29 cellular contexts compared by ENCODE assay signal in the genomic region with DNA sequence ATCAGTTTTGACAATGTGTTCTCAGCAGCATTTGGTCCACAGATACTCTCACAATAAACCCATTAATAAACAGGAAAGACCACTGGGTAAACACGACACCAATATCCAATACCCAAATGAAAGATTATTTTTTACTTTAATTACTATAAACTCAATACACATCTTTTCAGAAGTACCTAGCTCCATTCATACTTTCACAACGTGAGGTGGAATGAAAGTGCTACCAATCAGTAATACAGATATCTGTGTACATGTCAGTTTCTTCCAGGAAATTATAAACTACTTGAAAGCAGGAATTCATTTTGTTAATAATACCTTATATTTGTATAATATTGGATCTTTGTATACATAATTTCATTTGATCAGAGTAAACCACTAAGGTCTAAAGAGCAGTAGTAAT. TPM values are rescaled to one million over a fixed set of nuclear protein-coding genes. Genes with fewer than 3 reads are reported as not detected.
A peak's percentile ranks its signal among the peaks of the same experiment; 100 is the strongest.
DNase-seq lines count a peak whose midpoint lies in the region; ATAC-seq and TF ChIP-seq lines count a peak whose summit lies in the region.
"Had no signal": no experiment of that assay in that cellular context is flagged by ENCODE, and none has a peak within 500 bp of the region (broad histone marks: within the 10 kb centered on the region; RNA-seq: fewer than 3 reads in every experiment).

No MANE protein-coding gene starts in this region.

- peak overlapping the region; percentile 11; the same call in 1 of the 2 replicates for H3K4me2 ChIP-seq in OCI-LY3 (ENCODE audit: low read length)
- H3K4me2 ChIP-seq: hepatocyte had no signal

- H3K9me3 ChIP-seq in OCI-LY3 (ENCODE audit: insufficient read depth, low read length), result no peaks in the 10 kb centered on the region
- H3K9me3 ChIP-seq: neutrophil, prostate gland, upper lobe of left lung had no signal

- H3K9ac ChIP-seq in OCI-LY3 (ENCODE audit: low read length), result no peak overlapping the region

- H3K4me1 Mint-ChIP-seq in activated naive CD4-positive, alpha-beta T cell treated with anti-CD3 and anti-CD28 coated beads for 36 hours (ENCODE audit: low read depth), result peaks cover 73% of the 10 kb centered on the region
- H3K4me1 Mint-ChIP-seq in HFFc6 (ENCODE audit: low read depth), result peaks cover 89% of the 10 kb centered on the region
- H3K4me1 Mint-ChIP-seq in osteocyte (ENCODE audit: unreplicated experiment), result peaks cover 66% of the 10 kb centered on the region
- peaks cover 53 to 80% (median 67%) of the 10 kb centered on the region in 3 donors for H3K4me1 Mint-ChIP-seq in T-cell

- intact Hi-C loops in activated naive CD4-positive, alpha-beta T cell treated with anti-CD3 and anti-CD28 coated beads for 36 hours (cut with micrococcal nuclease), result loop anchor here (1.0 kb wide), 2 partner anchors 8 to 11 kb away; no protein-coding TSS in a partner anchor

- TF ChIP-seq CTCF in HFFc6 (IDR thresholded peaks at IDR 0.05) (no peak), OCI-LY3 (IDR thresholded peaks at IDR 0.05; ENCODE audit: low read depth, low read length) (no peak), osteocyte (IDR thresholded peaks at IDR 0.05) (no peak)

- H3K36me3 ChIP-seq in OCI-LY3 (replicated peaks; ENCODE audit: low read depth, low read length), result peaks cover 40% of the 10 kb centered on the region
- H3K36me3 ChIP-seq: cardiac muscle cell, neutrophil, prostate gland, upper lobe of left lung had no signal

- H3K27ac ChIP-seq in OCI-LY3 (ENCODE audit: low read length), result no peak overlapping the region
- H3K27ac ChIP-seq: cardiac muscle cell, hepatocyte, neutrophil, prostate gland, upper lobe of left lung had no signal

- peaks cover 39% of the 10 kb centered on the region for H3K4me1 ChIP-seq in OCI-LY3 (ENCODE audit: low read length)

- CTCF ChIA-PET in activated naive CD4-positive, alpha-beta T cell treated with anti-CD3 and anti-CD28 coated beads for 36 hours (lab: Charles Lee), result no interaction called here
- CTCF ChIA-PET in T-cell (lab: Charles Lee), result interaction anchor here in 1 of 2 donors (0.9 kb wide), 1 partner anchor 8 kb away, joined by 4 read pairs; no protein-coding TSS in a partner anchor

- no peak overlapping the region for H3K4me3 Mint-ChIP-seq in activated naive CD4-positive, alpha-beta T cell treated with anti-CD3 and anti-CD28 coated beads for 36 hours
- H3K4me3 Mint-ChIP-seq in HFFc6 (no peak overlapping the region), osteocyte (ENCODE audit: unreplicated experiment) (no peak overlapping the region), T-cell (no peak overlapping the region)
- H3K4me3 Mint-ChIP-seq: CD4-positive, CD25-positive, alpha-beta regulatory T cell; memory B cell had no signal

- ATAC-seq in HG02678 (IDR thresholded peaks at IDR 0.05; ENCODE audit: unreplicated experiment) (no peak), T-cell (replicated peaks in 1 of 4) (no peak), HG02610 (IDR thresholded peaks at IDR 0.05; ENCODE audit: unreplicated experiment) (no peak)
- ATAC-seq: esophagus mucosa, left colon had no signal

- no peak for DNase-seq in activated naive CD4-positive, alpha-beta T cell treated with anti-CD3 and anti-CD28 coated beads for 36 hours
- no peak for DNase-seq in activated naive CD4-positive, alpha-beta T cell treated with anti-CD3 and anti-CD28 coated beads, Interleukin-2, amount 50 U/mL, for 16 hours
- DNase-seq in HFFc6, result no peak
- no peak for DNase-seq in osteocyte (ENCODE audit: extremely low spot score, unreplicated experiment)
- DNase-seq in T-cell, result no peak
- DNase-seq: activated CD4-positive, CD25-positive, alpha-beta regulatory T cell treated with anti-CD3 and anti-CD28 coated beads, Interleukin-2, amount 50 U/mL, for 72 hours; activated CD8-positive, alpha-beta memory T cell treated with anti-CD3 and anti-CD28 coated beads, Interleukin-2, amount 50 U/mL, for 48 hours; activated naive CD4-positive, alpha-beta T cell treated with Interleukin-2 at 50 U/mL for 16 hours; aorta; CD4-positive, CD25-positive, alpha-beta regulatory T cell; cortex of kidney; foreskin melanocyte; Karpas-422; left colon; NCI-H146; NCI-H2171; NCI-H510A treated with DMSO at 0.1 percent for 48 hours; stimulated activated CD8-positive, alpha-beta memory T cell treated with anti-CD3 and anti-CD28 coated beads, Interleukin-4, amount 100 ng/mL, for 48 hours; T1000; upper lobe of left lung had no signal

- H3K36me3 Mint-ChIP-seq in activated naive CD4-positive, alpha-beta T cell treated with anti-CD3 and anti-CD28 coated beads for 36 hours (ENCODE audit: low read depth), result peaks cover 39% of the 10 kb centered on the region
- H3K36me3 Mint-ChIP-seq in HFFc6 (ENCODE audit: low read depth) (peaks cover 35% of the 10 kb centered on the region), osteocyte (ENCODE audit: unreplicated experiment) (peaks cover 12% of the 10 kb centered on the region), T-cell (peaks cover 32% of the 10 kb centered on the region)

- H3K27me3 ChIP-seq in OCI-LY3 (ENCODE audit: low read depth, low read length), result no peaks in the 10 kb centered on the region
- H3K27me3 ChIP-seq: cardiac muscle cell, hepatocyte, neutrophil, upper lobe of left lung had no signal

- no peak overlapping the region for H2AFZ ChIP-seq in OCI-LY3 (ENCODE audit: low read depth, low read length)
- H2AFZ ChIP-seq: hepatocyte had no signal

- H3K27me3 Mint-ChIP-seq in activated naive CD4-positive, alpha-beta T cell treated with anti-CD3 and anti-CD28 coated beads for 36 hours (ENCODE audit: low read depth), result no peaks in the 10 kb centered on the region
- H3K27me3 Mint-ChIP-seq in HFFc6 (ENCODE audit: insufficient read depth), result no peaks in the 10 kb centered on the region; the same call in 1 of the 2 replicates
- H3K27me3 Mint-ChIP-seq in osteocyte (ENCODE audit: unreplicated experiment), result no peaks in the 10 kb centered on the region
- H3K27me3 Mint-ChIP-seq in T-cell, result no peaks in the 10 kb centered on the region
- H3K27me3 Mint-ChIP-seq: CD4-positive, CD25-positive, alpha-beta regulatory T cell; memory B cell had no signal

- H4K20me1 ChIP-seq in OCI-LY3 (ENCODE audit: insufficient read depth, low read length), result peaks cover 73% of the 10 kb centered on the region

- peaks cover 100% of the 10 kb centered on the region for H3K79me2 ChIP-seq in OCI-LY3 (ENCODE audit: low read length)

- POLR2A ChIA-PET in T-cell (lab: Charles Lee), result interaction anchor here in 1 of 2 donors (0.7 kb wide), 1 partner anchor 296 kb away, joined by 4 read pairs; a partner anchor contains a TSS

- no peak overlapping the region for H3K4me3 ChIP-seq in OCI-LY3 (ENCODE audit: low read length)
- H3K4me3 ChIP-seq: cardiac muscle cell, hepatocyte, prostate gland, upper lobe of left lung had no signal

- peak overlapping the region; percentile 11 for H3K27ac Mint-ChIP-seq in activated naive CD4-positive, alpha-beta T cell treated with anti-CD3 and anti-CD28 coated beads for 36 hours
- H3K27ac Mint-ChIP-seq in HFFc6 (peak overlapping the region; percentile 43), osteocyte (ENCODE audit: unreplicated experiment) (peak overlapping the region; percentile 55), T-cell (no peak overlapping the region)
- H3K27ac Mint-ChIP-seq: CD4-positive, CD25-positive, alpha-beta regulatory T cell; memory B cell had no signal

- H3K9me3 Mint-ChIP-seq in activated naive CD4-positive, alpha-beta T cell treated with anti-CD3 and anti-CD28 coated beads for 36 hours, result peaks cover 6% of the 10 kb centered on the region
- no peaks in the 10 kb centered on the region for H3K9me3 Mint-ChIP-seq in HFFc6
- H3K9me3 Mint-ChIP-seq in osteocyte (ENCODE audit: unreplicated experiment), result peaks cover 5% of the 10 kb centered on the region
- H3K9me3 Mint-ChIP-seq in T-cell, result peaks cover 8 to 10% (median 9%) of the 10 kb centered on the region in 3 donors
- H3K9me3 Mint-ChIP-seq: memory B cell had no signal

RNA-seq across cellular contexts. Expression of a gene that starts 11.9 kb away (rescaled TPM):
- 100 to 1,000 TPM in 1 of 2 experiments, 10 to 100 TPM in 1; 99.4 to 101 TPM for total RNA-seq in activated naive CD4-positive, alpha-beta T cell treated with anti-CD3 and anti-CD28 coated beads for 36 hours
- 10 to 100 TPM; 54.5 to 90.0 (median 58.9) TPM for total RNA-seq in HFFc6 (2021; fragmentation: NEBNext Ultra II Directional; extraction: Animal tissue kit (Norgen Biotek cat#: 25700))
- 52.3 and 53.6 TPM in 2 replicates for total RNA-seq in osteocyte
- total RNA-seq in T-cell, result 100 to 1,000 TPM in 1 of 5 donors, 10 to 100 TPM in 4; 29.8 to 107 (median 43.9) TPM

Comparison
In these comparisons a context has a peak if more than half of its experiments do, and no peak if none do; other contexts are left out.
1. H3K27ac Mint-ChIP-seq: peak in activated naive CD4-positive, alpha-beta T cell treated with anti-CD3 and anti-CD28 coated beads for 36 hours (single experiment), HFFc6 (single experiment) and osteocyte (single experiment); none in T-cell (0 of 2).